ENCODE assay signal across 1 cellular context in genomic region chr13:114096031-114096485, GRCh38.
TF ChIP-seq lines count a peak whose summit lies in the region.

No MANE protein-coding gene starts in this region.

TF ChIP-seq in HepG2, 621 proteins besides CTCF, POLR2A, EP300 and RAD21 (continued from another document):
- TF ChIP-seq, protein P1, sequence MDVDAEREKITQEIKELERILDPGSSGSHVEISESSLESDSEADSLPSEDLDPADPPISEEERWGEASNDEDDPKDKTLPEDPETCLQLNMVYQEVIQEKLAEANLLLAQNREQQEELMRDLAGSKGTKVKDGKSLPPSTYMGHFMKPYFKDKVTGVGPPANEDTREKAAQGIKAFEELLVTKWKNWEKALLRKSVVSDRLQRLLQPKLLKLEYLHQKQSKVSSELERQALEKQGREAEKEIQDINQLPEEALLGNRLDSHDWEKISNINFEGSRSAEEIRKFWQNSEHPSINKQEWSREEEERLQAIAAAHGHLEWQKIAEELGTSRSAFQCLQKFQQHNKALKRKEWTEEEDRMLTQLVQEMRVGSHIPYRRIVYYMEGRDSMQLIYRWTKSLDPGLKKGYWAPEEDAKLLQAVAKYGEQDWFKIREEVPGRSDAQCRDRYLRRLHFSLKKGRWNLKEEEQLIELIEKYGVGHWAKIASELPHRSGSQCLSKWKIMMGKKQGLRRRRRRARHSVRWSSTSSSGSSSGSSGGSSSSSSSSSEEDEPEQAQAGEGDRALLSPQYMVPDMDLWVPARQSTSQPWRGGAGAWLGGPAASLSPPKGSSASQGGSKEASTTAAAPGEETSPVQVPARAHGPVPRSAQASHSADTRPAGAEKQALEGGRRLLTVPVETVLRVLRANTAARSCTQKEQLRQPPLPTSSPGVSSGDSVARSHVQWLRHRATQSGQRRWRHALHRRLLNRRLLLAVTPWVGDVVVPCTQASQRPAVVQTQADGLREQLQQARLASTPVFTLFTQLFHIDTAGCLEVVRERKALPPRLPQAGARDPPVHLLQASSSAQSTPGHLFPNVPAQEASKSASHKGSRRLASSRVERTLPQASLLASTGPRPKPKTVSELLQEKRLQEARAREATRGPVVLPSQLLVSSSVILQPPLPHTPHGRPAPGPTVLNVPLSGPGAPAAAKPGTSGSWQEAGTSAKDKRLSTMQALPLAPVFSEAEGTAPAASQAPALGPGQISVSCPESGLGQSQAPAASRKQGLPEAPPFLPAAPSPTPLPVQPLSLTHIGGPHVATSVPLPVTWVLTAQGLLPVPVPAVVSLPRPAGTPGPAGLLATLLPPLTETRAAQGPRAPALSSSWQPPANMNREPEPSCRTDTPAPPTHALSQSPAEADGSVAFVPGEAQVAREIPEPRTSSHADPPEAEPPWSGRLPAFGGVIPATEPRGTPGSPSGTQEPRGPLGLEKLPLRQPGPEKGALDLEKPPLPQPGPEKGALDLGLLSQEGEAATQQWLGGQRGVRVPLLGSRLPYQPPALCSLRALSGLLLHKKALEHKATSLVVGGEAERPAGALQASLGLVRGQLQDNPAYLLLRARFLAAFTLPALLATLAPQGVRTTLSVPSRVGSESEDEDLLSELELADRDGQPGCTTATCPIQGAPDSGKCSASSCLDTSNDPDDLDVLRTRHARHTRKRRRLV (CRISPR knock-in tag; IDR thresholded peaks at IDR 0.05): no peak
- TF ChIP-seq, protein P2, sequence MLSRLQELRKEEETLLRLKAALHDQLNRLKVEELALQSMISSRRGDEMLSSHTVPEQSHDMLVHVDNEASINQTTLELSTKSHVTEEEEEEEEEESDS (CRISPR knock-in tag; IDR thresholded peaks at IDR 0.05; ENCODE audit: borderline replicate concordance): no peak
- TF ChIP-seq CREB3 (CRISPR knock-in tag; IDR thresholded peaks at IDR 0.05): no peak
